25 cellular contexts compared by ENCODE assay signal in genomic region chr6:142200846-142201628, GRCh38. TPM values are rescaled to one million over a fixed set of nuclear protein-coding genes. Genes with fewer than 3 reads are reported as not detected.
DNase-seq lines count a peak whose midpoint lies in the region; ATAC-seq, FAIRE-seq and TF ChIP-seq lines count a peak whose summit lies in the region.
"Had no signal": no experiment of that assay in that cellular context is flagged by ENCODE, and none has a peak within 500 bp of the region (broad histone marks: within the 10 kb centered on the region; RNA-seq: fewer than 3 reads in every experiment).

No MANE protein-coding gene starts in this region.

- no peak for DNase-seq in right cardiac atrium
- DNase-seq in left cardiac atrium, result no peak
- no peak for DNase-seq in T-helper 17 cell
- no peak for DNase-seq in kidney
- DNase-seq in NCI-H524 (lab: John Stamatoyannopoulos, UW), result no peak
- DNase-seq: AML-193; Calu3; CD8-positive, alpha-beta memory T cell; DND-41; HCEC 1CT; IMR-90; KG1; MM.1S; NCI-H2029 treated with DMSO at 0.1 percent for 48 hours; NCI-H446 treated with DMSO at 0.1 percent for 48 hours; NCI-H526 treated with DMSO at 0.1 percent for 48 hours; RPMI8226; SHP77 had no signal

- H3K27ac Mint-ChIP-seq in T-helper 17 cell, result peak overlapping the region; percentile 9

- no peak overlapping the region for H3K9ac ChIP-seq in kidney (ENCODE audit: low read length in 2 of 2)
- H3K9ac ChIP-seq: BLaER1 treated with 17β-estradiol and CSF1 and Interleukin-3, amounts not matched to agents 10 nM and 100 nM had no signal

- TF ChIP-seq CTCF in kidney (IDR thresholded peaks at IDR 0.05; ENCODE audit: borderline replicate concordance, extremely low read depth, insufficient read depth) (no peak), gastroesophageal sphincter (IDR thresholded peaks at IDR 0.05) (no peak)

- intact Hi-C loops in right cardiac atrium (cut with DNase I), result loop anchor here in 1 of 4 donors (10.0 kb wide), 1 partner anchor 46 kb away; no protein-coding TSS in a partner anchor
- intact Hi-C loops in left cardiac atrium (cut with DNase I), result loop anchor here in 1 of 2 donors (10.0 kb wide), 1 partner anchor 46 kb away; no protein-coding TSS in a partner anchor
- intact Hi-C loops in kidney (cut with DNase I), result no loop called here

- H3K27ac ChIP-seq in right cardiac atrium (ENCODE audit: low read length), result no peak overlapping the region
- H3K27ac ChIP-seq in kidney (ENCODE audit: low read depth in 2 of 2, low read length in 2 of 2), result no peak overlapping the region
- no peak overlapping the region for H3K27ac ChIP-seq in gastroesophageal sphincter
- H3K27ac ChIP-seq: A549; BLaER1 treated with 17β-estradiol and CSF1 and Interleukin-3, amounts not matched to agents 10 nM and 100 nM had no signal

- peaks cover 0 to 2% of the 10 kb centered on the region in 2 donors for H3K36me3 ChIP-seq in kidney (ENCODE audit: control insufficient read depth in 1 of 2, insufficient read depth in 2 of 2, low read length in 2 of 2)
- H3K36me3 ChIP-seq in gastroesophageal sphincter, result peaks cover 0 to 67% of the 10 kb centered on the region in 2 donors

- H3K27me3 Mint-ChIP-seq in T-helper 17 cell, result no peaks in the 10 kb centered on the region
- H3K27me3 Mint-ChIP-seq: CD8-positive, alpha-beta memory T cell had no signal

- peaks cover 12% of the 10 kb centered on the region for H3K36me3 Mint-ChIP-seq in T-helper 17 cell (ENCODE audit: low read depth)

- no peaks in the 10 kb centered on the region for H3K9me3 ChIP-seq in right cardiac atrium (ENCODE audit: control insufficient read depth, low read length)
- no peaks in the 10 kb centered on the region for H3K9me3 ChIP-seq in T-helper 17 cell (ENCODE audit: control insufficient read depth, low read length, poor library complexity, severe bottlenecking)
- no peaks in the 10 kb centered on the region for H3K9me3 ChIP-seq in kidney (ENCODE audit: control insufficient read depth in 1 of 2, low read length in 2 of 2)
- H3K9me3 ChIP-seq in gastroesophageal sphincter, result no peaks in the 10 kb centered on the region
- H3K9me3 ChIP-seq: A549 had no signal

- H3K4me3 ChIP-seq in right cardiac atrium (ENCODE audit: low read length) (no peak overlapping the region), kidney (ENCODE audit: low read length in 2 of 2) (no peak overlapping the region), gastroesophageal sphincter (no peak overlapping the region)
- H3K4me3 ChIP-seq: A549; BLaER1 treated with 17β-estradiol and CSF1 and Interleukin-3, amounts not matched to agents 10 nM and 100 nM had no signal

- ATAC-seq in right cardiac atrium (peak; percentile 71 to 94), left cardiac atrium (no peak), T-helper 17 cell (no peak), HG02571 (IDR thresholded peaks at IDR 0.05; ENCODE audit: unreplicated experiment) (no peak), gastroesophageal sphincter (no peak)
- ATAC-seq: A549 had no signal

- H3K27me3 ChIP-seq in right cardiac atrium (ENCODE audit: control insufficient read depth, insufficient read depth), result no peaks in the 10 kb centered on the region
- H3K27me3 ChIP-seq in gastroesophageal sphincter, result no peaks in the 10 kb centered on the region
- H3K27me3 ChIP-seq: BLaER1 treated with 17β-estradiol and CSF1 and Interleukin-3, amounts not matched to agents 10 nM and 100 nM had no signal

- H3K4me1 Mint-ChIP-seq in T-helper 17 cell, result peaks cover 13% of the 10 kb centered on the region

- H3K4me3 Mint-ChIP-seq in T-helper 17 cell, result no peak overlapping the region
- H3K4me3 Mint-ChIP-seq: CD8-positive, alpha-beta memory T cell had no signal

- WGBS in right cardiac atrium, result 43% methylated on average over 3 of the region's 3 CpGs
- WGBS in gastroesophageal sphincter (ENCODE audit: low coverage in 1 of 2), 2 donors, result 50 to 59% methylated on average over 3 of the region's 3 CpGs

- no peak for TF ChIP-seq POLR2A in gastroesophageal sphincter (IDR thresholded peaks at IDR 0.05)

- TF ChIP-seq EP300 in gastroesophageal sphincter (IDR thresholded peaks at IDR 0.05), result no peak

- H3K4me1 ChIP-seq in right cardiac atrium (ENCODE audit: control insufficient read depth, insufficient read depth, low read length), result no peaks in the 10 kb centered on the region
- H3K4me1 ChIP-seq in kidney (ENCODE audit: control insufficient read depth in 1 of 2, insufficient read depth in 1 of 2, low read depth in 1 of 2, low read length in 2 of 2), result no peaks in the 10 kb centered on the region
- H3K4me1 ChIP-seq in gastroesophageal sphincter, result no peaks in the 10 kb centered on the region
- H3K4me1 ChIP-seq: BLaER1 treated with 17β-estradiol and CSF1 and Interleukin-3, amounts not matched to agents 10 nM and 100 nM had no signal

- FAIRE-seq in kidney (lab: Jason Lieb, UNC), result peak; percentile 49
- FAIRE-seq: A549, GM19239, H1 had no signal

RNA-seq across cellular contexts. Expression of gene VTA1, which starts 54.0 kb away (rescaled TPM):
- total RNA-seq in right cardiac atrium (10 to 100 TPM; 29.6 to 35.2 (median 30.7) TPM), left cardiac atrium (10 to 100 TPM; 26.9 to 27.4 TPM), T-helper 17 cell (10 to 100 TPM; 17.0 to 17.2 TPM), kidney (37.2 TPM), gastroesophageal sphincter (10 to 100 TPM; 32.4 to 47.2 (median 37.4) TPM)
- polyA plus RNA-seq in right cardiac atrium (22.0 TPM), kidney (ENCODE audit: insufficient read depth, low read depth, low replicate concordance) (32.9 TPM)

RNA-seq across cellular contexts. Expression of gene NMBR, which starts 54.1 kb away (rescaled TPM):
- not detected for total RNA-seq in right cardiac atrium
- polyA plus RNA-seq in right cardiac atrium, result not detected
- total RNA-seq in left cardiac atrium, result not detected
- total RNA-seq in T-helper 17 cell, result not detected
- not detected for total RNA-seq in kidney
- not detected for polyA plus RNA-seq in kidney (ENCODE audit: insufficient read depth, low read depth, low replicate concordance)
- total RNA-seq in gastroesophageal sphincter, result not detected
- total RNA-seq: Calu3; CD8-positive, alpha-beta memory T cell; H1; IMR-90; SK-MEL-5 had no signal
- polyA plus RNA-seq: A549; CD8-positive, alpha-beta memory T cell; IMR-90 had no signal

Comparison
In these comparisons a context has a peak if more than half of its experiments do, and no peak if none do; other contexts are left out.
1. ATAC-seq: peak in right cardiac atrium (2 of 2); none in left cardiac atrium (0 of 2), T-helper 17 cell (single experiment), HG02571 (single experiment) and gastroesophageal sphincter (single experiment).